Comparison of ENCODE assay signal across 9 cellular contexts in the genomic region with DNA sequence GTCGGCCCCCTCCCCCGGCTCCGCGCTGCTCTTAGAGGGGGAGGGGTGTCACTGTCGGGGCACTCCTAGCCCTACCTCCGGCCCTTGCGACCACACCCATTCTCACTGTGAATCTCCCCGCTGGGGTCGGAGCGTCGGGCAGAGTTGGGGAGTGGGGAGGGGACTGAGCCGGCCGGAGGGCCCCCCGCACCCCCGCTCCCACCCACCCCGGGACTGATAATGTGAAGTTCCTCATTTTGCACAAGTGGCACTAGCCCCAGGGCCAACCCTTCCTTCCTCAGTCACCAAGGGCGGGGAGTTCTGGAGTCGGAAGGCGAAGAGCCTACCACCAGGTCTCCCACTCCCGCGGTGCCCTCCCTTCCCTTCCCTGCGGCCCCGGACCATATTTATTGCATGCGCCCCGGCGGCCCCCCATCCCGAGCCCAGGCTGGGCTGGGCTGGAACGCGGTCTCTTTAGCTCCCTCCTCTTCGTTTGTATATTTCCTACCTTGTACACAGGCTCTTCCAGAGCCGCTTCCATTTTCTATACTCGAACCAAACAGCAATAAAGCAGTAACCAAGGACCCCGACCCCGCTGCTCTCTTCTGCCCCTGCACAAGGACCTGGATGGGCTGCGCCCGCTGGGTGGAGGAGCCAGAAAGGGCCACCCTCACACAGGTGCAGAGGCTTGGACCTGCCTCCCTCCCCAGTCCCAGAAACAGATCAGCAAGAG. TPM values are rescaled to one million over a fixed set of nuclear protein-coding genes. Genes with fewer than 3 reads are reported as not detected.
A peak's percentile ranks its signal among the peaks of the same experiment; 100 is the strongest.
DNase-seq lines count a peak whose midpoint lies in the region; ATAC-seq, FAIRE-seq and TF ChIP-seq lines count a peak whose summit lies in the region.
"Had no signal": no experiment of that assay in that cellular context is flagged by ENCODE, and none has a peak within 500 bp of the region (broad histone marks: within the 10 kb centered on the region; RNA-seq: fewer than 3 reads in every experiment).

No MANE protein-coding gene starts in this region.

- no peak overlapping the region for H2AFZ ChIP-seq in astrocyte (ENCODE audit: low read depth, low read length)

- H3K9me3 ChIP-seq in astrocyte (ENCODE audit: insufficient read depth, low read depth, low read length) (no peaks in the 10 kb centered on the region), uterus (no peaks in the 10 kb centered on the region)

- H3K27ac Mint-ChIP-seq in astrocyte (ENCODE audit: unreplicated experiment) = peak overlapping the region; percentile 87
- peak overlapping the region; percentile 90 for H3K27ac Mint-ChIP-seq in mesothelial cell of epicardium

- no peak for TF ChIP-seq CTCF in astrocyte (IDR thresholded peaks at IDR 0.05; ENCODE audit: insufficient read depth, low read depth, low read length)
- no peak for TF ChIP-seq CTCF in mesothelial cell of epicardium (IDR thresholded peaks at IDR 0.05; ENCODE audit: unreplicated experiment)
- no peak for TF ChIP-seq CTCF in uterus (IDR thresholded peaks at IDR 0.05)

- H3K36me3 Mint-ChIP-seq in astrocyte (ENCODE audit: low read depth, unreplicated experiment) (peaks cover 22% of the 10 kb centered on the region), mesothelial cell of epicardium (peaks cover 13% of the 10 kb centered on the region)

- no peak for FAIRE-seq in astrocyte (lab: Jason Lieb, UNC)
- FAIRE-seq: D721Med had no signal

- H3K4me3 ChIP-seq in astrocyte (ENCODE audit: insufficient read depth, low read depth, low read length) (peak overlapping the region; percentile 78), uterus (peak overlapping the region in 1 of 2 donors; percentile 90)

- H3K27ac ChIP-seq in astrocyte (ENCODE audit: low read depth, low read length) = peak overlapping the region; percentile 99
- H3K27ac ChIP-seq in uterus = peak overlapping the region; percentile 94 to 99

- peaks cover 31% of the 10 kb centered on the region for H4K20me1 ChIP-seq in astrocyte (ENCODE audit: insufficient read depth, low read length)

- no peak for ATAC-seq in Right ventricle myocardium inferior
- ATAC-seq in left cardiac atrium = no peak
- ATAC-seq in HG03139 (IDR thresholded peaks at IDR 0.05; ENCODE audit: unreplicated experiment) = no peak

- DNase-seq in Right ventricle myocardium inferior (ENCODE audit: missing footprints) = peak; percentile 72
- no peak for DNase-seq in left cardiac atrium
- no peak for DNase-seq in astrocyte (ENCODE audit: low read depth)
- DNase-seq in mesothelial cell of epicardium (ENCODE audit: low spot score in 2 of 2, unreplicated experiment in 2 of 2) = no peak
- no peak for DNase-seq in uterus
- no peak for DNase-seq in NCI-H1436 treated with DMSO at 0.1 percent for 48 hours (lab: John Stamatoyannopoulos, UW)
- DNase-seq in NCI-H345 treated with DMSO at 0.1 percent for 48 hours (lab: John Stamatoyannopoulos, UW; ENCODE audit: unreplicated experiment) = no peak

- no peaks in the 10 kb centered on the region for H3K27me3 ChIP-seq in astrocyte (ENCODE audit: insufficient read depth, low read length)
- H3K27me3 ChIP-seq in uterus = no peaks in the 10 kb centered on the region

- peaks cover 9% of the 10 kb centered on the region for H3K36me3 ChIP-seq in astrocyte (ENCODE audit: insufficient read depth, low read length)
- H3K36me3 ChIP-seq in uterus = no peaks in the 10 kb centered on the region

- peak overlapping the region; percentile 93 for H3K9ac ChIP-seq in astrocyte (ENCODE audit: low read length)

- H3K4me1 Mint-ChIP-seq in astrocyte (ENCODE audit: low read depth, unreplicated experiment) (peaks cover 34% of the 10 kb centered on the region), mesothelial cell of epicardium (peaks cover 53% of the 10 kb centered on the region)

- H3K27me3 Mint-ChIP-seq in astrocyte (ENCODE audit: low read depth, unreplicated experiment) (no peaks in the 10 kb centered on the region), mesothelial cell of epicardium (ENCODE audit: low read depth) (peaks cover 5% of the 10 kb centered on the region)

- TF ChIP-seq POLR2A in uterus (IDR thresholded peaks at IDR 0.05) = no peak

- peaks cover 61% of the 10 kb centered on the region for H3K4me1 ChIP-seq in astrocyte (ENCODE audit: insufficient read depth, low read length)
- peaks cover 3 to 53% of the 10 kb centered on the region in 2 donors for H3K4me1 ChIP-seq in uterus

- intact Hi-C loops in Right ventricle myocardium inferior (cut with DNase I) (loop anchor here (2.0 to 5.0 kb wide), 3 partner anchors 33 to 118 kb away; no protein-coding TSS in a partner anchor), left cardiac atrium (cut with DNase I) (loop anchor here in 1 of 2 donors (5.0 kb wide), 1 partner anchor 33 kb away; no protein-coding TSS in a partner anchor), uterus (cut with DNase I; ENCODE audit: low total_unique reads) (loop anchor here (10.0 kb wide), 1 partner anchor 116 kb away; no protein-coding TSS in a partner anchor)

- H3K9me3 Mint-ChIP-seq in astrocyte (ENCODE audit: unreplicated experiment) = peaks cover 2% of the 10 kb centered on the region
- H3K9me3 Mint-ChIP-seq in mesothelial cell of epicardium = no peaks in the 10 kb centered on the region

- H3K4me3 Mint-ChIP-seq in astrocyte (ENCODE audit: unreplicated experiment) = no peak overlapping the region
- peak overlapping the region; percentile 62 for H3K4me3 Mint-ChIP-seq in mesothelial cell of epicardium

- peaks cover 83% of the 10 kb centered on the region for H3K79me2 ChIP-seq in astrocyte (ENCODE audit: insufficient read depth, low read length)

- peak overlapping the region; percentile 86 for H3K4me2 ChIP-seq in astrocyte (ENCODE audit: low read length)

RNA-seq across cellular contexts. Expression of gene HIC1, which starts 4.4 kb away (rescaled TPM):
- total RNA-seq in Right ventricle myocardium inferior (22.7 TPM), left cardiac atrium (10 to 100 TPM; 20.6 to 22.1 TPM), astrocyte (9.0 and 14.5 TPM in 2 replicates), mesothelial cell of epicardium (97.9 to 99.3 TPM (median 98.9 TPM) in 3 replicates), uterus (10 to 100 TPM; 21.8 to 86.9 (median 54.2) TPM)

RNA-seq across cellular contexts. Expression of gene OVCA2, which starts 17.5 kb away (rescaled TPM):
- total RNA-seq in Right ventricle myocardium inferior = 14.3 TPM
- total RNA-seq in left cardiac atrium = 10 to 100 TPM; 15.4 to 26.5 TPM
- 32.8 and 36.8 TPM in 2 replicates for total RNA-seq in astrocyte
- 17.3 to 24.8 TPM (median 24.5 TPM) in 3 replicates for total RNA-seq in mesothelial cell of epicardium
- total RNA-seq in uterus = 10 to 100 TPM in 3 of 4 donors, 1 to 10 TPM in 1; 7.9 to 27.4 (median 19.8) TPM

RNA-seq across cellular contexts. Expression of gene DPH1, which starts 29.3 kb away (rescaled TPM):
- total RNA-seq in Right ventricle myocardium inferior = 24.1 TPM
- 10 to 100 TPM; 21.2 to 30.8 TPM for total RNA-seq in left cardiac atrium
- 25.8 and 26.7 TPM in 2 replicates for total RNA-seq in astrocyte
- 63.8 to 74.5 TPM (median 71.2 TPM) in 3 replicates for total RNA-seq in mesothelial cell of epicardium
- total RNA-seq in uterus = 100 to 1,000 TPM in 1 of 4 donors, 10 to 100 TPM in 3; 26.8 to 121 (median 49.1) TPM

RNA-seq across cellular contexts. Expression of gene RTN4RL1, which starts 34.1 kb away (rescaled TPM):
- total RNA-seq in Right ventricle myocardium inferior (3.2 TPM), left cardiac atrium (1 to 10 TPM; 6.2 to 7.6 TPM), astrocyte (0.65 and 0.77 TPM in 2 replicates), mesothelial cell of epicardium (0.20 to 0.23 TPM (median 0.22 TPM) in 3 replicates), uterus (1 to 10 TPM in 3 of 4 donors, not detected in 1; 1.4 to 4.9 (median 1.9) TPM)
